In the genomic region with DNA sequence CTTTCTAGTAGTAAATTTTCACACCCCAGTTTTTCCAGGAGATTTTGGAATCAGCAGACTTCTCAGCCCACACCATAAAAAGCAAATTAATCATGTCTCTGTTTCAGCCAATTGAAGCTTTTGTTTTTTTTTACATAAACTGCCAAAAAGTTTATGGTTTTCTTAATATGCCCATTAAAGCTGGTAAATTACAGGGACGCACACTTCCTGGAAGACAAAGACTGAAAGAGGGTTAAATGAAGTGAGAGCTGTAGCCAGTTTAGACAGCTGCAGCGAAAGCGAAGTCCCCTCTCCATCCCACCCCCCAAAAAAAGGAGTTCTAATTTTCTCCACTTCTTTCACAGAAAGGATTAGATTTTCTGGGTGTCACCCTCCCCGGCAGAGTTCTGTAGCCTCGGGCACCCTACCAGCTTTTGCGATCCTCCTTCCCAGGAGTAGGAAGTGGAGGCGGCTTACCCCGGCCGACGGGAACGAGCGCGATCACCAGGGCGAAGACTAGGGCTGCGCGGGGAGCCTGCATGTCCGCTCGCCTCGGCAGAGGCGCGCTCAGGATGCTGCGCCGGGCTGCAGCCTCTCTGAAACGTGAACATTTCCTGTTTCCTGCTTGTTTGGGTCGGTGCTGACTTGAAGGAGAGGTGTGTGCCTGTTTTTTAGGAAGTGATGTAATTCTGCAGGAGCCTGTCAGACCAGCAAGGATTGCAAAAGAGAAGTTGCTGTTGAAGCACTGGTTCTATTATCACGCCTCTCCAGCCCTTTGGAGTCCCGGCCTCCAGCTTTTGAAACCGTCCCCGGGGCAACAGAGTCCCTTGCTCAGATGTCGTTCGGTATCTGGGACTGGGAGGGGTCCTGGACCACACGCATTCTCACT, we compare ENCODE assay signal across 8 cellular contexts. TPM values are rescaled to one million over a fixed set of nuclear protein-coding genes. Genes with fewer than 3 reads are reported as not detected.
DNase-seq lines count a peak whose midpoint lies in the region; ATAC-seq and TF ChIP-seq lines count a peak whose summit lies in the region.

A gene with protein sequence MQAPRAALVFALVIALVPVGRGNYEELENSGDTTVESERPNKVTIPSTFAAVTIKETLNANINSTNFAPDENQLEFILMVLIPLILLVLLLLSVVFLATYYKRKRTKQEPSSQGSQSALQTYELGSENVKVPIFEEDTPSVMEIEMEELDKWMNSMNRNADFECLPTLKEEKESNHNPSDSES (minus strand): TSS at position 584 of the 868 bp plus-strand sequence. CDS start 64 bp downstream, at position 520.

- CTCF ChIA-PET in OCI-LY7 (lab: Charles Lee; ENCODE audit: unreplicated experiment) = interaction anchor here (0.7 to 1.8 kb wide), 3 partner anchors 9 to 34 kb away, joined by 3 to 9 read pairs (median 3); no protein-coding TSS in a partner anchor

- H3K4me1 ChIP-seq in OCI-LY7 (ENCODE audit: insufficient read depth, low read length, poor library complexity, severe bottlenecking) (peaks cover 85% of the 10 kb centered on the region), fibroblast of lung (ENCODE audit: control insufficient read depth, extremely low read depth, insufficient read depth, low read length) (peaks cover 3% of the 10 kb centered on the region)

- BruUV-seq in OCI-LY7 (replicated peaks; lab: Mats Ljungman, UMichigan) = no TSS peak

- H3K79me2 ChIP-seq in OCI-LY7 (ENCODE audit: insufficient read depth, low read depth, low read length) (peaks cover 31% of the 10 kb centered on the region; the same call in 1 of the 2 replicates), fibroblast of lung (ENCODE audit: control insufficient read depth, insufficient read depth, low read length) (no peaks in the 10 kb centered on the region)

- ATAC-seq in GM18868 (IDR thresholded peaks at IDR 0.05; ENCODE audit: unreplicated experiment) (peak; percentile 45), HG03103 (IDR thresholded peaks at IDR 0.05; ENCODE audit: low read depth, unreplicated experiment) (peak; percentile 46)
- peak; percentile 93 to 94 for ATAC-seq in activated T-cell treated with anti-CD3 and anti-CD28 coated beads, Interleukin-2, amount 50 U/mL, for 4 hours

- no peaks in the 10 kb centered on the region for H3K9me2 ChIP-seq in OCI-LY7 (ENCODE audit: insufficient read depth, low read length)

- H3K27ac Mint-ChIP-seq in nephron = no peak within 1 kb of the TSS

- H3K36me3 ChIP-seq in OCI-LY7 (ENCODE audit: insufficient read depth, low read length) = no peaks in the 10 kb centered on the region
- no peaks in the 10 kb centered on the region for H3K36me3 ChIP-seq in fibroblast of lung (ENCODE audit: control insufficient read depth, insufficient read depth, low read length)

- H3K4me3 ChIP-seq in AG10803 (ENCODE audit: low read length) (peak within 1 kb of the TSS; percentile 69), OCI-LY7 (ENCODE audit: low read depth, low read length, poor library complexity, severe bottlenecking) (peak within 1 kb of the TSS; percentile 72), fibroblast of lung (replicated peaks in 1 of 4; ENCODE audit: control extremely low read depth in 1 of 4, insufficient read depth in 1 of 4, low read depth in 3 of 4, low read length in 4 of 4) (peak within 1 kb of the TSS; percentile 55 to 86 (median 65))

- peak within 1 kb of the TSS; percentile 82 for H3K4me2 ChIP-seq in OCI-LY7 (ENCODE audit: low read length)
- peak within 1 kb of the TSS; percentile 93 for H3K4me2 ChIP-seq in fibroblast of lung (ENCODE audit: extremely low read depth, insufficient read depth, low read length)

- no peaks in the 10 kb centered on the region for H3K36me3 Mint-ChIP-seq in activated T-cell treated with anti-CD3 and anti-CD28 coated beads, Interleukin-2, amount 50 U/mL, for 4 hours (ENCODE audit: insufficient read depth)
- H3K36me3 Mint-ChIP-seq in nephron (ENCODE audit: low read depth) = no peaks in the 10 kb centered on the region

- peak within 1 kb of the TSS; percentile 87 for H2AFZ ChIP-seq in OCI-LY7 (ENCODE audit: low read length)
- peak within 1 kb of the TSS; percentile 88 for H2AFZ ChIP-seq in fibroblast of lung (ENCODE audit: low read length)

- H3K4me1 Mint-ChIP-seq in activated T-cell treated with anti-CD3 and anti-CD28 coated beads, Interleukin-2, amount 50 U/mL, for 4 hours (ENCODE audit: low read depth) = peaks cover 51% of the 10 kb centered on the region
- peaks cover 5% of the 10 kb centered on the region for H3K4me1 Mint-ChIP-seq in nephron

- H3K27me3 ChIP-seq in fibroblast of lung (ENCODE audit: control insufficient read depth, insufficient read depth, low read length) = no peaks in the 10 kb centered on the region

- TF ChIP-seq CTCF in AG10803 (conservative IDR thresholded peaks at IDR 0.05; ENCODE audit: low read length) (no peak), OCI-LY7 (conservative IDR thresholded peaks at IDR 0.05; ENCODE audit: low read length) (no peak), fibroblast of lung (conservative IDR thresholded peaks at IDR 0.05 in 1 of 2, IDR thresholded peaks at IDR 0.05 in 1 of 2; ENCODE audit: low read depth in 1 of 2, low read length in 2 of 2) (no peak), nephron (IDR thresholded peaks at IDR 0.05; ENCODE audit: unreplicated experiment in 3 of 3) (no peak)

- peak within 1 kb of the TSS; percentile 39 for H3K9ac ChIP-seq in fibroblast of lung (ENCODE audit: insufficient read depth, low read length)

- no peaks in the 10 kb centered on the region for H4K20me1 ChIP-seq in OCI-LY7 (ENCODE audit: insufficient read depth, low read length)
- H4K20me1 ChIP-seq in fibroblast of lung (ENCODE audit: control insufficient read depth, extremely low read depth, insufficient read depth, low read length) = no peaks in the 10 kb centered on the region

- H3K27ac ChIP-seq in OCI-LY7 (ENCODE audit: low read depth, low read length, poor library complexity, severe bottlenecking) (peak within 1 kb of the TSS; percentile 63), fibroblast of lung (ENCODE audit: insufficient read depth, low read length) (peak within 1 kb of the TSS; percentile 6)

- H3K27me3 Mint-ChIP-seq in activated T-cell treated with anti-CD3 and anti-CD28 coated beads, Interleukin-2, amount 50 U/mL, for 4 hours (ENCODE audit: low read depth) = no peaks in the 10 kb centered on the region
- H3K27me3 Mint-ChIP-seq in nephron (ENCODE audit: low read depth) = peaks cover 68% of the 10 kb centered on the region

- POLR2A ChIA-PET in OCI-LY7 (lab: Charles Lee) = interaction anchor here (0.6 to 15.7 kb wide), 20 partner anchors 11 to 1669 kb away, joined by 3 to 249 read pairs (median 4); a partner anchor contains a TSS

- peak within 1 kb of the TSS; percentile 84 for H3K4me3 Mint-ChIP-seq in activated T-cell treated with anti-CD3 and anti-CD28 coated beads, Interleukin-2, amount 50 U/mL, for 4 hours
- peak within 1 kb of the TSS; percentile 84 to 89 (median 86) for H3K4me3 Mint-ChIP-seq in nephron

- peak; percentile 67 for DNase-seq in AG10803 (ENCODE audit: low read depth)
- peak; percentile 91 for DNase-seq in OCI-LY7 (ENCODE audit: low spot score)
- peak; percentile 43 for DNase-seq in activated T-cell treated with anti-CD3 and anti-CD28 coated beads, Interleukin-2, amount 50 U/mL, for 4 hours
- peak; percentile 69 to 85 for DNase-seq in fibroblast of lung (ENCODE audit: low read depth in 2 of 2)
- peak; percentile 33 to 84 (median 64) for DNase-seq in stimulated activated naive CD4-positive, alpha-beta T cell (lab: John Stamatoyannopoulos, UW)

- H3K9me3 ChIP-seq in OCI-LY7 (ENCODE audit: low read length) (no peaks in the 10 kb centered on the region), fibroblast of lung (ENCODE audit: control insufficient read depth, insufficient read depth, low read depth, low read length) (no peaks in the 10 kb centered on the region)

- no peaks in the 10 kb centered on the region for H3K9me3 Mint-ChIP-seq in activated T-cell treated with anti-CD3 and anti-CD28 coated beads, Interleukin-2, amount 50 U/mL, for 4 hours
- no peaks in the 10 kb centered on the region for H3K9me3 Mint-ChIP-seq in nephron

- intact Hi-C loops in OCI-LY7 (cut with micrococcal nuclease; ENCODE audit: unreplicated experiment) = loop anchor here (1.0 to 2.0 kb wide), 3 partner anchors 12 to 99 kb away; a partner anchor contains a TSS

RNA-seq across cellular contexts. Expression of the gene that starts here (rescaled TPM):
- total RNA-seq in OCI-LY7 (2014; rRNA removed; shearing (Covaris generic)) = 16.1 and 17.6 TPM in 2 replicates
- total RNA-seq in OCI-LY7 (2022) (59.6 and 73.1 TPM in 2 replicates), fibroblast of lung (0.50 and 0.77 TPM in 2 replicates)
- 1 to 10 TPM; 5.6 to 6.2 (median 6.0) TPM for total RNA-seq in activated T-cell treated with anti-CD3 and anti-CD28 coated beads, Interleukin-2, amount 50 U/mL, for 4 hours
- 1.6 and 3.7 TPM in 2 replicates for polyA plus RNA-seq in fibroblast of lung
- polyA plus RNA-seq in fibroblast of lung (2012) = 0.96 and 1.8 TPM in 2 replicates
- polyA minus RNA-seq in fibroblast of lung (ENCODE audit: low replicate concordance) = 1.4 and 3.5 TPM in 2 replicates

Comparison
In these comparisons a context has a peak if more than half of its experiments do, and no peak if none do; other contexts are left out.
1. Peak in every context shown above with its lines: DNase-seq, ATAC-seq, H3K4me3 ChIP-seq and H3K27ac ChIP-seq.